In the genomic region with DNA sequence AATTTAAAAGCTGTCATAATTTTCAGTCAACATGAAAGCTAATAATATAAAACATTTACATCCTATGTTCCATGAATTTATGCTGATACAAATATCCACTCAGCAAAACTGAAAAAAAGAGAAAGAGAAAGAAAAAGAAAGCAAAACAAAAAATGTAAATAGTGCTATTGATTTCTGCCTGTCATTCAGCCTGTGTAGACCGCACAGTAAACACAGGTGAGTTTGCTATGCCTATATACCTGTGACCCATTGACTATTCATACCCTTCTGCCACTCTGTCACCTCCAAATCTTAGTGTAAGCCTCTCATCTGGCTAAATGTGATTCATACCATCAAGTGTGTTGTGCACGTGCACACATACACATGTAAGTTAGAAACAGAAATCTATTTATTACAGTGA, we compare ENCODE assay signal across 20 cellular contexts.
"Had no signal": no experiment of that assay in that cellular context is flagged by ENCODE, and none has a peak within 500 bp of the region (broad histone marks: within the 10 kb centered on the region; RNA-seq: fewer than 3 reads in every experiment).

No MANE protein-coding gene starts in this region.

- H3K4me1 ChIP-seq: testis, tibial artery had no signal

- H3K27me3 ChIP-seq: ovary, testis, tibial artery had no signal

- ATAC-seq: left colon; natural killer cell; sciatic nerve; stimulated activated memory B cell treated with anti-CD40 and anti-IgM and Interleukin-4, amounts not matched to agents 10 μg/mL and 1 μg/mL and 100 μg/mL, for 72 hours; stimulated activated naive CD8-positive, alpha-beta T cell treated with anti-CD3 and anti-CD28 coated beads, Interleukin-15, Interleukin-2, amounts not matched to agents 100 U/mL and 50 U/mL, for 24 hours had no signal

- FAIRE-seq: frontal cortex had no signal

- H3K4me3 ChIP-seq: lung, ovary, testis, tibial artery had no signal

- H3K36me3 ChIP-seq: ovary, tibial artery had no signal

- DNase-seq: cortex of kidney; effector CD4-positive, alpha-beta T cell; hypothalamus; immature natural killer cell; islet precursor cell; kidney glomerular epithelial cell; left colon; natural killer cell; occipital lobe; ovary; stimulated activated CD4-positive, alpha-beta T cell treated with anti-CD3 and anti-CD28 coated beads, Interleukin-2, amount 100 ng/mL, for 24 hours; stimulated activated CD4-positive, alpha-beta T cell treated with anti-CD3 and anti-CD28 coated beads, Interleukin-4, amount 100 ng/mL, for 4 hours; stimulated activated naive CD8-positive, alpha-beta T cell treated with anti-CD3 and anti-CD28 coated beads, Interleukin-15, Interleukin-2, amounts not matched to agents 100 U/mL and 50 U/mL, for 24 hours; substantia nigra; testis; tibial artery had no signal

- H3K27ac ChIP-seq: ovary, testis, tibial artery had no signal

- H3K9me3 ChIP-seq: ovary, testis, tibial artery had no signal
